1 cellular context compared by ENCODE assay signal in genomic region chr16:72811867-72812266, GRCh38.
TF ChIP-seq lines count a peak whose summit lies in the region.

No MANE protein-coding gene starts in this region.

TF ChIP-seq in liver, 16 proteins besides CTCF, POLR2A, EP300 and RAD21 (continued from another document):
- no peak for TF ChIP-seq REST (IDR thresholded peaks at IDR 0.05)
- no peak for TF ChIP-seq ATF3 (IDR thresholded peaks at IDR 0.05)
- TF ChIP-seq HNF4A (conservative IDR thresholded peaks at IDR 0.05), result no peak
- TF ChIP-seq SP1 (IDR thresholded peaks at IDR 0.05), result no peak
- no peak for TF ChIP-seq JUND (IDR thresholded peaks at IDR 0.05)
- TF ChIP-seq, protein P1, sequence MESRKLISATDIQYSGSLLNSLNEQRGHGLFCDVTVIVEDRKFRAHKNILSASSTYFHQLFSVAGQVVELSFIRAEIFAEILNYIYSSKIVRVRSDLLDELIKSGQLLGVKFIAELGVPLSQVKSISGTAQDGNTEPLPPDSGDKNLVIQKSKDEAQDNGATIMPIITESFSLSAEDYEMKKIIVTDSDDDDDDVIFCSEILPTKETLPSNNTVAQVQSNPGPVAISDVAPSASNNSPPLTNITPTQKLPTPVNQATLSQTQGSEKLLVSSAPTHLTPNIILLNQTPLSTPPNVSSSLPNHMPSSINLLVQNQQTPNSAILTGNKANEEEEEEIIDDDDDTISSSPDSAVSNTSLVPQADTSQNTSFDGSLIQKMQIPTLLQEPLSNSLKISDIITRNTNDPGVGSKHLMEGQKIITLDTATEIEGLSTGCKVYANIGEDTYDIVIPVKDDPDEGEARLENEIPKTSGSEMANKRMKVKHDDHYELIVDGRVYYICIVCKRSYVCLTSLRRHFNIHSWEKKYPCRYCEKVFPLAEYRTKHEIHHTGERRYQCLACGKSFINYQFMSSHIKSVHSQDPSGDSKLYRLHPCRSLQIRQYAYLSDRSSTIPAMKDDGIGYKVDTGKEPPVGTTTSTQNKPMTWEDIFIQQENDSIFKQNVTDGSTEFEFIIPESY (IDR thresholded peaks at IDR 0.05), result no peak
- TF ChIP-seq FOXA2 (IDR thresholded peaks at IDR 0.05), result no peak
TF ChIP-seq in liver: peak in this region for 0.
